19 cellular contexts compared by ENCODE assay signal in genomic region chr2:163665817-163666216, GRCh38.
DNase-seq lines count a peak whose midpoint lies in the region; ATAC-seq, FAIRE-seq and TF ChIP-seq lines count a peak whose summit lies in the region.
"Had no signal": no experiment of that assay in that cellular context is flagged by ENCODE, and none has a peak within 500 bp of the region (broad histone marks: within the 10 kb centered on the region; RNA-seq: fewer than 3 reads in every experiment).

No MANE protein-coding gene starts in this region.

- H3K36me3 Mint-ChIP-seq in natural killer cell treated with Interleukin-12 subunit alpha and Interleukin-12 subunit beta and Interleukin-15 and Interleukin-18, amount 100 ng/mL, for 72 hours, result no peaks in the 10 kb centered on the region
- H3K36me3 Mint-ChIP-seq: activated naive CD8-positive, alpha-beta T cell treated with anti-CD3 and anti-CD28 coated beads for 36 hours; IgD-negative memory B cell had no signal

- CTCF ChIA-PET in K562 (lab: Yijun Ruan, JAX; ENCODE audit: low intra/inter-chr PET ratio), result no interaction called here

- H3K4me3 ChIP-seq in K562, result no peak overlapping the region

- no peak for TF ChIP-seq EP300 in K562 (IDR thresholded peaks at IDR 0.05; ENCODE audit: low read length)

- no peak overlapping the region for H3K4me3 Mint-ChIP-seq in natural killer cell treated with Interleukin-12 subunit alpha and Interleukin-12 subunit beta and Interleukin-15 and Interleukin-18, amount 100 ng/mL, for 72 hours
- H3K4me3 Mint-ChIP-seq: activated naive CD8-positive, alpha-beta T cell treated with anti-CD3 and anti-CD28 coated beads for 36 hours; endodermal cell; IgD-negative memory B cell; mesothelial cell of epicardium had no signal

- no peak for TF ChIP-seq RAD21 in K562 (CRISPR knock-in tag; conservative IDR thresholded peaks at IDR 0.05 in 1 of 2, IDR thresholded peaks at IDR 0.05 in 1 of 2)

- no peaks in the 10 kb centered on the region for H3K4me1 Mint-ChIP-seq in natural killer cell treated with Interleukin-12 subunit alpha and Interleukin-12 subunit beta and Interleukin-15 and Interleukin-18, amount 100 ng/mL, for 72 hours (ENCODE audit: low read depth in 2 of 2)
- H3K4me1 Mint-ChIP-seq: activated naive CD8-positive, alpha-beta T cell treated with anti-CD3 and anti-CD28 coated beads for 36 hours; IgD-negative memory B cell had no signal

- no peak overlapping the region for H3K27ac ChIP-seq in K562 (ENCODE audit: extremely low read depth, low read depth, low read length)

- H4K20me1 ChIP-seq in K562 (replicated peaks; ENCODE audit: control insufficient read depth, insufficient read depth, low read length), result no peaks in the 10 kb centered on the region

- POLR2A ChIA-PET in K562 (lab: Yijun Ruan, JAX), result no interaction called here

- no peak overlapping the region for H3K27ac Mint-ChIP-seq in natural killer cell treated with Interleukin-12 subunit alpha and Interleukin-12 subunit beta and Interleukin-15 and Interleukin-18, amount 100 ng/mL, for 72 hours
- H3K27ac Mint-ChIP-seq: activated naive CD8-positive, alpha-beta T cell treated with anti-CD3 and anti-CD28 coated beads for 36 hours; endodermal cell; IgD-negative memory B cell; mesothelial cell of epicardium had no signal

- no peak for FAIRE-seq in K562 (lab: Jason Lieb, UNC)
- FAIRE-seq: G401.6, GM12892 had no signal

- no peaks in the 10 kb centered on the region for H3K9me1 ChIP-seq in K562 (ENCODE audit: control insufficient read depth, insufficient read depth, low read length)

- peak; percentile 12 for DNase-seq in Daoy (ENCODE audit: low read depth)
- no peak for DNase-seq in K562 (ENCODE audit: extremely low read depth in 1 of 4, low spot score in 3 of 4)
- DNase-seq in lung microvascular endothelial cell (ENCODE audit: low read depth in 2 of 2), result peak; percentile 4 to 37
- no peak for DNase-seq in NCI-H1092 (lab: John Stamatoyannopoulos, UW)
- DNase-seq in effector CD8-positive, alpha-beta T cell (lab: John Stamatoyannopoulos, UW), result no peak
- DNase-seq in natural killer cell treated with Interleukin-12 subunit alpha and Interleukin-12 subunit beta and Interleukin-15 and Interleukin-18, amount 100 ng/mL, for 72 hours (ENCODE audit: low spot score), result no peak
- DNase-seq: activated CD4-positive, alpha-beta T cell treated with anti-CD3 and anti-CD28 coated beads for 48 hours; activated naive CD8-positive, alpha-beta T cell treated with anti-CD3 and anti-CD28 coated beads for 36 hours; central memory CD4-positive, alpha-beta T cell; endodermal cell; SHP77 treated with DMSO at 0.1 percent for 48 hours; T-helper 9 cell had no signal

- no peaks in the 10 kb centered on the region for H3K79me2 ChIP-seq in K562 (ENCODE audit: control insufficient read depth, insufficient read depth, low read length)

- no peak for TF ChIP-seq CTCF in K562 (IDR thresholded peaks at IDR 0.05 in 2 of 3, conservative IDR thresholded peaks at IDR 0.05 in 1 of 3; ENCODE audit: insufficient read depth in 2 of 3, low read depth in 1 of 3, low read length in 3 of 3)

- in situ Hi-C loops in K562 (cut with MboI), result no loop called here

- H2AFZ ChIP-seq in K562 (ENCODE audit: low read depth, low read length), result no peak overlapping the region

- H3K9me3 ChIP-seq in K562 (replicated peaks; ENCODE audit: control insufficient read depth, insufficient read depth, low read depth, low read length), result no peaks in the 10 kb centered on the region

- no TSS peak for BruUV-seq in K562 (replicated peaks; lab: Mats Ljungman, UMichigan)

- peaks cover 19% of the 10 kb centered on the region for H3K9me3 Mint-ChIP-seq in natural killer cell treated with Interleukin-12 subunit alpha and Interleukin-12 subunit beta and Interleukin-15 and Interleukin-18, amount 100 ng/mL, for 72 hours

- TF ChIP-seq POLR2A in K562 (conservative IDR thresholded peaks at IDR 0.05), result no peak

- intact Hi-C loops in K562 (cut with micrococcal nuclease), result no loop called here

- H3K36me3 ChIP-seq in K562 (ENCODE audit: control insufficient read depth, insufficient read depth, low read length), result no peaks in the 10 kb centered on the region

- no peak overlapping the region for H3K9ac ChIP-seq in K562 (ENCODE audit: insufficient read depth in 1 of 2, low read depth in 2 of 2, low read length in 2 of 2)

- H3K27me3 Mint-ChIP-seq in natural killer cell treated with Interleukin-12 subunit alpha and Interleukin-12 subunit beta and Interleukin-15 and Interleukin-18, amount 100 ng/mL, for 72 hours, result no peaks in the 10 kb centered on the region
- H3K27me3 Mint-ChIP-seq: activated naive CD8-positive, alpha-beta T cell treated with anti-CD3 and anti-CD28 coated beads for 36 hours; IgD-negative memory B cell had no signal

- no peak overlapping the region for H3K4me2 ChIP-seq in K562 (ENCODE audit: insufficient read depth, low read length)

- H3K4me1 ChIP-seq in K562 (replicated peaks in 1 of 2; ENCODE audit: control insufficient read depth in 2 of 2, insufficient read depth in 2 of 2, low read length in 2 of 2), result no peaks in the 10 kb centered on the region

- ATAC-seq in HG03442 (IDR thresholded peaks at IDR 0.05; ENCODE audit: unreplicated experiment) (peak; percentile 58), K562 (no peak), HG03432 (IDR thresholded peaks at IDR 0.05; ENCODE audit: unreplicated experiment) (no peak)
- no peak for ATAC-seq in natural killer cell treated with Interleukin-12 subunit alpha and Interleukin-12 subunit beta and Interleukin-15 and Interleukin-18, amount 100 ng/mL, for 72 hours
- ATAC-seq: HCT116 had no signal

- no peaks in the 10 kb centered on the region for H3K27me3 ChIP-seq in K562 (ENCODE audit: control insufficient read depth in 2 of 2, insufficient read depth in 2 of 2, low read length in 2 of 2)

TF ChIP-seq in K562, 482 proteins besides CTCF, POLR2A, EP300 and RAD21:
- peak; percentile 25; the same call in 1 of the 2 replicates for TF ChIP-seq TFE3 (CRISPR knock-in tag; IDR thresholded peaks at IDR 0.05)
- TF ChIP-seq BRF2 (IDR thresholded peaks at IDR 0.05; ENCODE audit: borderline replicate concordance, insufficient read depth, insufficient read length), result no peak
TF ChIP-seq in K562: peak in this region for 1.

Comparison
In these comparisons a context has a peak if more than half of its experiments do, and no peak if none do; other contexts are left out.
1. DNase-seq: peak in Daoy (single experiment) and lung microvascular endothelial cell (2 of 2); none in K562 (0 of 4), NCI-H1092 (single experiment), effector CD8-positive, alpha-beta T cell (single experiment) and natural killer cell treated with Interleukin-12 subunit alpha and Interleukin-12 subunit beta and Interleukin-15 and Interleukin-18, amount 100 ng/mL, for 72 hours (single experiment).